Comparison of ENCODE assay signal across 1 cellular context in genomic region chrX:56787734-56788152, GRCh38.
TF ChIP-seq lines count a peak whose summit lies in the region.

No MANE protein-coding gene starts in this region.

TF ChIP-seq in HepG2, 621 proteins besides CTCF, POLR2A, EP300 and RAD21 (continued from another document):
- TF ChIP-seq TCF12 (IDR thresholded peaks at IDR 0.05) = no peak
- no peak for TF ChIP-seq TCF12 (CRISPR knock-in tag; IDR thresholded peaks at IDR 0.05)
- no peak for TF ChIP-seq ZNF709 (CRISPR knock-in tag; IDR thresholded peaks at IDR 0.05)
- TF ChIP-seq KDM5B (CRISPR knock-in tag; IDR thresholded peaks at IDR 0.05; ENCODE audit: borderline replicate concordance) = no peak
- no peak for TF ChIP-seq ZNF891 (CRISPR knock-in tag; IDR thresholded peaks at IDR 0.05)
- TF ChIP-seq ATF4 (CRISPR knock-in tag; IDR thresholded peaks at IDR 0.05) = no peak
- no peak for TF ChIP-seq RBM22 (optimal IDR thresholded peaks at IDR 0.05; ENCODE audit: low read length)
- TF ChIP-seq CEBPB (IDR thresholded peaks at IDR 0.05; ENCODE audit: borderline replicate concordance, low read depth, low read length) = no peak
- TF ChIP-seq SATB2 (CRISPR knock-in tag; IDR thresholded peaks at IDR 0.05) = no peak
- no peak for TF ChIP-seq RFX5 (IDR thresholded peaks at IDR 0.05; ENCODE audit: low read depth, low read length)
- no peak for TF ChIP-seq MEIS2 (CRISPR knock-in tag; IDR thresholded peaks at IDR 0.05)
- no peak for TF ChIP-seq ZNF629 (CRISPR knock-in tag; conservative IDR thresholded peaks at IDR 0.05)
- TF ChIP-seq ZNF160 (CRISPR knock-in tag; IDR thresholded peaks at IDR 0.05) = no peak
- no peak for TF ChIP-seq GPN1 (CRISPR knock-in tag; IDR thresholded peaks at IDR 0.05; ENCODE audit: borderline replicate concordance)
- TF ChIP-seq ETS1 (CRISPR knock-in tag; IDR thresholded peaks at IDR 0.05) = no peak
- no peak for TF ChIP-seq PLSCR1 (CRISPR knock-in tag; IDR thresholded peaks at IDR 0.05; ENCODE audit: borderline replicate concordance)
